Comparison of ENCODE assay signal across 2 cellular contexts in the genomic region with DNA sequence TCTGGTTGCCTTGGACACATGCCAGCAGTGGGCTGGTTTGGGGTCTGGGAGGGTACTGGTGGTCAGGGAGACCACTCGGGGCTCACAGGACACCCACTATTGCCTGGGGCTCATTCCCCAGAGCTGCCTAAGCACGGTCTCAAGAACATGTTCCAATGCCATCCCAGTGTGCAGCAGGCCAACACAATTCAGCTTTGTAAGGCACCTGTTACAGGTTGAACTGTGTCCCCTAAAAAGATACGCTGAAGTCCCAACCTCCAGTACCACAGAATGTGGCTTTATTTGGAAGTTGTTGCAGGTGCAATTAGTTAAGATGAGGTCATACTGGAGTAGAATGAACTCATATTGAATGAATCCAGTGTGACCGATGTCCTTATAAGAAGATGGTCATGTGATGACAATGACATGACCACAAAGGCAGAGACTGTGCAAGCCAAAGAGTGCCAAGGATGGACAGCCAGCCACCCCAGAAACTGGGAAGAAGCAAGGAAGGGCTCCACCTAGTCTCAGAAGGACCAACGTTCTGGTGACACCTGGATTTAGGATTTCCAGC.
TF ChIP-seq lines count a peak whose summit lies in the region.

No MANE protein-coding gene starts in this region.

TF ChIP-seq in HEK293, 187 proteins besides CTCF, POLR2A, EP300 and RAD21:
- TF ChIP-seq, protein P1, sequence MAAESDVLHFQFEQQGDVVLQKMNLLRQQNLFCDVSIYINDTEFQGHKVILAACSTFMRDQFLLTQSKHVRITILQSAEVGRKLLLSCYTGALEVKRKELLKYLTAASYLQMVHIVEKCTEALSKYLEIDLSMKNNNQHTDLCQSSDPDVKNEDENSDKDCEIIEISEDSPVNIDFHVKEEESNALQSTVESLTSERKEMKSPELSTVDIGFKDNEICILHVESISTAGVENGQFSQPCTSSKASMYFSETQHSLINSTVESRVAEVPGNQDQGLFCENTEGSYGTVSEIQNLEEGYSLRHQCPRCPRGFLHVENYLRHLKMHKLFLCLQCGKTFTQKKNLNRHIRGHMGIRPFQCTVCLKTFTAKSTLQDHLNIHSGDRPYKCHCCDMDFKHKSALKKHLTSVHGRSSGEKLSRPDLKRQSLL (tag by site-specific recombination; IDR thresholded peaks at IDR 0.05) = no peak
- TF ChIP-seq ZNF366 (tag by site-specific recombination; conservative IDR thresholded peaks at IDR 0.05) = 0 out of 2 replicates have a peak, but pooled peaks have one; percentile 20
- TF ChIP-seq, protein P2, sequence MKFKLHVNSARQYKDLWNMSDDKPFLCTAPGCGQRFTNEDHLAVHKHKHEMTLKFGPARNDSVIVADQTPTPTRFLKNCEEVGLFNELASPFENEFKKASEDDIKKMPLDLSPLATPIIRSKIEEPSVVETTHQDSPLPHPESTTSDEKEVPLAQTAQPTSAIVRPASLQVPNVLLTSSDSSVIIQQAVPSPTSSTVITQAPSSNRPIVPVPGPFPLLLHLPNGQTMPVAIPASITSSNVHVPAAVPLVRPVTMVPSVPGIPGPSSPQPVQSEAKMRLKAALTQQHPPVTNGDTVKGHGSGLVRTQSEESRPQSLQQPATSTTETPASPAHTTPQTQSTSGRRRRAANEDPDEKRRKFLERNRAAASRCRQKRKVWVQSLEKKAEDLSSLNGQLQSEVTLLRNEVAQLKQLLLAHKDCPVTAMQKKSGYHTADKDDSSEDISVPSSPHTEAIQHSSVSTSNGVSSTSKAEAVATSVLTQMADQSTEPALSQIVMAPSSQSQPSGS (tag by site-specific recombination; IDR thresholded peaks at IDR 0.05; ENCODE audit: low read depth) = 0 out of 2 replicates have a peak, but pooled peaks have one; percentile 47
- TF ChIP-seq SCRT2 (tag by site-specific recombination; IDR thresholded peaks at IDR 0.05) = peak; percentile 66
- TF ChIP-seq ZNF37A (tag by site-specific recombination; IDR thresholded peaks at IDR 0.05) = no peak
- TF ChIP-seq ZNF629 (tag by site-specific recombination; IDR thresholded peaks at IDR 0.05) = 0 out of 2 replicates have a peak, but pooled peaks have one; percentile 40

TF ChIP-seq in H1, 55 proteins besides CTCF, POLR2A, EP300 and RAD21:
- TF ChIP-seq, protein P3, sequence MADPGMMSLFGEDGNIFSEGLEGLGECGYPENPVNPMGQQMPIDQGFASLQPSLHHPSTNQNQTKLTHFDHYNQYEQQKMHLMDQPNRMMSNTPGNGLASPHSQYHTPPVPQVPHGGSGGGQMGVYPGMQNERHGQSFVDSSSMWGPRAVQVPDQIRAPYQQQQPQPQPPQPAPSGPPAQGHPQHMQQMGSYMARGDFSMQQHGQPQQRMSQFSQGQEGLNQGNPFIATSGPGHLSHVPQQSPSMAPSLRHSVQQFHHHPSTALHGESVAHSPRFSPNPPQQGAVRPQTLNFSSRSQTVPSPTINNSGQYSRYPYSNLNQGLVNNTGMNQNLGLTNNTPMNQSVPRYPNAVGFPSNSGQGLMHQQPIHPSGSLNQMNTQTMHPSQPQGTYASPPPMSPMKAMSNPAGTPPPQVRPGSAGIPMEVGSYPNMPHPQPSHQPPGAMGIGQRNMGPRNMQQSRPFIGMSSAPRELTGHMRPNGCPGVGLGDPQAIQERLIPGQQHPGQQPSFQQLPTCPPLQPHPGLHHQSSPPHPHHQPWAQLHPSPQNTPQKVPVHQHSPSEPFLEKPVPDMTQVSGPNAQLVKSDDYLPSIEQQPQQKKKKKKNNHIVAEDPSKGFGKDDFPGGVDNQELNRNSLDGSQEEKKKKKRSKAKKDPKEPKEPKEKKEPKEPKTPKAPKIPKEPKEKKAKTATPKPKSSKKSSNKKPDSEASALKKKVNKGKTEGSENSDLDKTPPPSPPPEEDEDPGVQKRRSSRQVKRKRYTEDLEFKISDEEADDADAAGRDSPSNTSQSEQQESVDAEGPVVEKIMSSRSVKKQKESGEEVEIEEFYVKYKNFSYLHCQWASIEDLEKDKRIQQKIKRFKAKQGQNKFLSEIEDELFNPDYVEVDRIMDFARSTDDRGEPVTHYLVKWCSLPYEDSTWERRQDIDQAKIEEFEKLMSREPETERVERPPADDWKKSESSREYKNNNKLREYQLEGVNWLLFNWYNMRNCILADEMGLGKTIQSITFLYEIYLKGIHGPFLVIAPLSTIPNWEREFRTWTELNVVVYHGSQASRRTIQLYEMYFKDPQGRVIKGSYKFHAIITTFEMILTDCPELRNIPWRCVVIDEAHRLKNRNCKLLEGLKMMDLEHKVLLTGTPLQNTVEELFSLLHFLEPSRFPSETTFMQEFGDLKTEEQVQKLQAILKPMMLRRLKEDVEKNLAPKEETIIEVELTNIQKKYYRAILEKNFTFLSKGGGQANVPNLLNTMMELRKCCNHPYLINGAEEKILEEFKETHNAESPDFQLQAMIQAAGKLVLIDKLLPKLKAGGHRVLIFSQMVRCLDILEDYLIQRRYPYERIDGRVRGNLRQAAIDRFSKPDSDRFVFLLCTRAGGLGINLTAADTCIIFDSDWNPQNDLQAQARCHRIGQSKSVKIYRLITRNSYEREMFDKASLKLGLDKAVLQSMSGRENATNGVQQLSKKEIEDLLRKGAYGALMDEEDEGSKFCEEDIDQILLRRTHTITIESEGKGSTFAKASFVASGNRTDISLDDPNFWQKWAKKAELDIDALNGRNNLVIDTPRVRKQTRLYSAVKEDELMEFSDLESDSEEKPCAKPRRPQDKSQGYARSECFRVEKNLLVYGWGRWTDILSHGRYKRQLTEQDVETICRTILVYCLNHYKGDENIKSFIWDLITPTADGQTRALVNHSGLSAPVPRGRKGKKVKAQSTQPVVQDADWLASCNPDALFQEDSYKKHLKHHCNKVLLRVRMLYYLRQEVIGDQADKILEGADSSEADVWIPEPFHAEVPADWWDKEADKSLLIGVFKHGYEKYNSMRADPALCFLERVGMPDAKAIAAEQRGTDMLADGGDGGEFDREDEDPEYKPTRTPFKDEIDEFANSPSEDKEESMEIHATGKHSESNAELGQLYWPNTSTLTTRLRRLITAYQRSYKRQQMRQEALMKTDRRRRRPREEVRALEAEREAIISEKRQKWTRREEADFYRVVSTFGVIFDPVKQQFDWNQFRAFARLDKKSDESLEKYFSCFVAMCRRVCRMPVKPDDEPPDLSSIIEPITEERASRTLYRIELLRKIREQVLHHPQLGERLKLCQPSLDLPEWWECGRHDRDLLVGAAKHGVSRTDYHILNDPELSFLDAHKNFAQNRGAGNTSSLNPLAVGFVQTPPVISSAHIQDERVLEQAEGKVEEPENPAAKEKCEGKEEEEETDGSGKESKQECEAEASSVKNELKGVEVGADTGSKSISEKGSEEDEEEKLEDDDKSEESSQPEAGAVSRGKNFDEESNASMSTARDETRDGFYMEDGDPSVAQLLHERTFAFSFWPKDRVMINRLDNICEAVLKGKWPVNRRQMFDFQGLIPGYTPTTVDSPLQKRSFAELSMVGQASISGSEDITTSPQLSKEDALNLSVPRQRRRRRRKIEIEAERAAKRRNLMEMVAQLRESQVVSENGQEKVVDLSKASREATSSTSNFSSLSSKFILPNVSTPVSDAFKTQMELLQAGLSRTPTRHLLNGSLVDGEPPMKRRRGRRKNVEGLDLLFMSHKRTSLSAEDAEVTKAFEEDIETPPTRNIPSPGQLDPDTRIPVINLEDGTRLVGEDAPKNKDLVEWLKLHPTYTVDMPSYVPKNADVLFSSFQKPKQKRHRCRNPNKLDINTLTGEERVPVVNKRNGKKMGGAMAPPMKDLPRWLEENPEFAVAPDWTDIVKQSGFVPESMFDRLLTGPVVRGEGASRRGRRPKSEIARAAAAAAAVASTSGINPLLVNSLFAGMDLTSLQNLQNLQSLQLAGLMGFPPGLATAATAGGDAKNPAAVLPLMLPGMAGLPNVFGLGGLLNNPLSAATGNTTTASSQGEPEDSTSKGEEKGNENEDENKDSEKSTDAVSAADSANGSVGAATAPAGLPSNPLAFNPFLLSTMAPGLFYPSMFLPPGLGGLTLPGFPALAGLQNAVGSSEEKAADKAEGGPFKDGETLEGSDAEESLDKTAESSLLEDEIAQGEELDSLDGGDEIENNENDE (IDR thresholded peaks at IDR 0.05; ENCODE audit: insufficient replicate concordance, low read length) = no peak
- TF ChIP-seq CREB1 (IDR thresholded peaks at IDR 0.05) (no peak), CHD1 (IDR thresholded peaks at IDR 0.05; ENCODE audit: low read depth, low read length) (no peak), KDM1A (IDR thresholded peaks at IDR 0.05; ENCODE audit: borderline replicate concordance, low read length) (no peak), CEBPB (IDR thresholded peaks at IDR 0.05; ENCODE audit: low read depth, low read length) (no peak), CBX8 (IDR thresholded peaks at IDR 0.05; ENCODE audit: borderline replicate concordance, low read depth, low read length) (no peak), SIX5 (IDR thresholded peaks at IDR 0.05; ENCODE audit: low read depth, low read length) (no peak)
TF ChIP-seq in H1: peak in this region for 0.
